In the genomic region with DNA sequence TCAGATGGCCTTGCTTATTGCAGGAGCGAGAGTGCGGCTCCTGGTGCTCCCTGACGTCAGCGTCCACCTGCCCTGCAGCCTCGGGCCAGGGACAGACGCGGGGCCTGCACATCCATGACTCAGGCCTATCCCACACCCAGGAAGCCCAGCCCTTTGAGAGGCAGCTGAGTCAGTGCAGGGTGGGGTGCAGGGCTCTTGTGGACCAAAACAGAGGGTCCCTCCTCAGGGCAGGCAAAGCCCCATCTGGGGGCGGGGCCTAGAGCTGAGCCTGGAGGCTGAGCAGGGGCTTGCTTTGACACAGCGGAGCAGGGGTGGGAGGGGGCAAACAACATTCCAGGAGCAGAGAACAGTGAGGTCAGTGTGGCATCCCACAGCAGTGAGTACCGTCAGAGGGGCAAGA, we compare ENCODE assay signal across 1 cellular context.
TF ChIP-seq lines count a peak whose summit lies in the region.

No MANE protein-coding gene starts in this region.

TF ChIP-seq in H1, 55 proteins besides CTCF, POLR2A, EP300 and RAD21:
- TF ChIP-seq ZNF274 (IDR thresholded peaks at IDR 0.05; ENCODE audit: borderline replicate concordance, extremely low read depth, low read length) = no peak
- no peak for TF ChIP-seq EGR1 (IDR thresholded peaks at IDR 0.05; ENCODE audit: borderline replicate concordance, low read depth, low read length)
- peak; percentile 68 for TF ChIP-seq TEAD4 (IDR thresholded peaks at IDR 0.05; ENCODE audit: low read depth, low read length)
- TF ChIP-seq JUND (IDR thresholded peaks at IDR 0.05; ENCODE audit: low read length) = no peak
TF ChIP-seq in H1: peak in this region for 1.
